ENCODE assay signal across 9 cellular contexts in the genomic region with DNA sequence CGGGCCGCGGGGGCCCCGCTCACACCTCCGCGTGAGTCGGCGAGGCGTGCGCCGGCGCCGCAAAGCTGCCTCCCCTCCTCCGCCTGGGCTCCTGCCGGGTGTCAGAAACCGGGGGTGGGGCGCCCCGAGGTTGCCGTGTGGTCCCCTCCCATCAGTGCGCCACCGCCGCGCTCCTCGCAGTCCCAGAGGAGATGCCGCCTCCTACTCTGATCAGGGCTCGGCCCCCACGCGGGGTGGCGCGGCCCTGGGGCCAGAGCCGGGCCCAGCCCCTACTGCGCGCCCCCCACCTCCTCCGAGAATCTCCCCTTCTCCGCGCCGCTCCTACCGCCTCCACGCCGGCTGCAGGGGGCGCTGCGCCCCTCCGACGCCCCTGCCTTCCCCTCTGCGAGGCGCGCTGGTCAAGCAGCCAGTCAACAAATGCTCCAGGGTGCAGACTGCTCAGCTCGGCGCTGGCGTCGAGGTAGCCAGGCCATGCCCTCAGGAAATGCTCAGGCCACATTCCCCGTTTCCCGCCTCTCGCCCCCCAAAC. TPM values are rescaled to one million over a fixed set of nuclear protein-coding genes. Genes with fewer than 3 reads are reported as not detected.
DNase-seq lines count a peak whose midpoint lies in the region; ATAC-seq and TF ChIP-seq lines count a peak whose summit lies in the region.
"Had no signal": no experiment of that assay in that cellular context is flagged by ENCODE, and none has a peak within 500 bp of the region (broad histone marks: within the 10 kb centered on the region; RNA-seq: fewer than 3 reads in every experiment).

No MANE protein-coding gene starts in this region.

- H3K36me3 Mint-ChIP-seq in neural progenitor cell, result no peaks in the 10 kb centered on the region

- peak; percentile 37; the same call in 1 of the 2 replicates for TF ChIP-seq CTCF in VCaP (conservative IDR thresholded peaks at IDR 0.05)
- peak; percentile 78 for TF ChIP-seq CTCF in neural progenitor cell (IDR thresholded peaks at IDR 0.05)

- H3K9me3 Mint-ChIP-seq in neural progenitor cell, result no peaks in the 10 kb centered on the region

- H4K20me1 ChIP-seq in neural progenitor cell (ENCODE audit: low read depth), result peaks cover 44% of the 10 kb centered on the region

- POLR2A ChIA-PET in HEK293T (lab: Yijun Ruan, JAX), result interaction anchor here (1.2 to 2.0 kb wide), 3 partner anchors 80 to 145 kb away, joined by 3 to 7 read pairs (median 5); a partner anchor contains a TSS

- in situ Hi-C loops in ACHN (cut with HindIII; ENCODE audit: low pct_ligation_motif_present, low pct_unique_long_range_greater_than_20kb, low sequenced_read_pairs), result no loop called here

- no peaks in the 10 kb centered on the region for H3K9me3 ChIP-seq in neural progenitor cell (ENCODE audit: low read depth)

- no peak for ATAC-seq in GM19035 (IDR thresholded peaks at IDR 0.05; ENCODE audit: unreplicated experiment)

- H3K4me3 ChIP-seq in neural progenitor cell, result peak overlapping the region; percentile 42

- H3K27me3 ChIP-seq in neural progenitor cell, result peaks cover 40% of the 10 kb centered on the region

- peaks cover 11% of the 10 kb centered on the region for H3K27me3 Mint-ChIP-seq in neural progenitor cell (ENCODE audit: insufficient read depth, low read depth)

- peak overlapping the region; percentile 76 for H3K4me3 Mint-ChIP-seq in neural progenitor cell

- no peaks in the 10 kb centered on the region for H3K36me3 ChIP-seq in neural progenitor cell

- no peaks in the 10 kb centered on the region for H3K79me2 ChIP-seq in neural progenitor cell (ENCODE audit: low read depth)

- H3K9ac ChIP-seq in neural progenitor cell, result no peak overlapping the region

- no peak overlapping the region for H2AFZ ChIP-seq in neural progenitor cell (replicated peaks)

- DNase-seq in ACHN (peak; percentile 8), HEK293T (ENCODE audit: extremely low spot score) (peak; percentile 71), ecto neural progenitor cell (ENCODE audit: low spot score) (peak; percentile 80), neural progenitor cell (ENCODE audit: low spot score) (peak; percentile 76), cortex of kidney (lab: John Stamatoyannopoulos, UW) (no peak), NCI-H446 treated with DMSO at 0.1 percent for 48 hours (lab: John Stamatoyannopoulos, UW) (no peak)

- H3K4me1 Mint-ChIP-seq in neural progenitor cell, result peaks cover 7% of the 10 kb centered on the region

- no peak overlapping the region for H3K27ac Mint-ChIP-seq in neural progenitor cell

- peaks cover 12% of the 10 kb centered on the region for H3F3A ChIP-seq in neural progenitor cell (ENCODE audit: low read depth)

- CTCF ChIA-PET in HEK293T (lab: Yijun Ruan, JAX), result interaction anchor here (0.7 to 2.1 kb wide), 6 partner anchors 12 to 77 kb away, joined by 3 to 10 read pairs (median 4); a partner anchor contains a TSS

- H3K4me1 ChIP-seq in neural progenitor cell, result no peaks in the 10 kb centered on the region

- peak overlapping the region; percentile 76 for H3K4me2 ChIP-seq in neural progenitor cell

- peak overlapping the region; percentile 76 for H3K27ac ChIP-seq in VCaP
- H3K27ac ChIP-seq in neural progenitor cell, result no peak overlapping the region
- H3K27ac ChIP-seq: epithelial cell of prostate had no signal

TF ChIP-seq in HEK293T, 16 proteins besides CTCF, POLR2A, EP300 and RAD21:
- TF ChIP-seq SP1 (IDR thresholded peaks at IDR 0.05) (no peak), L3MBTL2 (conservative IDR thresholded peaks at IDR 0.05) (peak; percentile 50), CTBP1 (IDR thresholded peaks at IDR 0.05; ENCODE audit: borderline replicate concordance) (0 out of 2 replicates have a peak, but pooled peaks have one; percentile 21), NFRKB (IDR thresholded peaks at IDR 0.05) (no peak)

RNA-seq across cellular contexts. Expression of a gene that starts 0.5 kb away (rescaled TPM):
- total RNA-seq in neural progenitor cell (ENCODE audit: low replicate concordance), result 2.1 and 4.3 TPM in 2 replicates

RNA-seq across cellular contexts. Expression of a gene that starts 12.1 kb away (rescaled TPM):
- total RNA-seq in neural progenitor cell (ENCODE audit: low replicate concordance), result 5.5 and 27.0 TPM in 2 replicates

Comparison
In these comparisons a context has a peak if more than half of its experiments do, and no peak if none do; other contexts are left out.
1. DNase-seq: peak in ACHN (single experiment), HEK293T (single experiment), ecto neural progenitor cell (single experiment) and neural progenitor cell (single experiment); none in cortex of kidney (single experiment) and NCI-H446 treated with DMSO at 0.1 percent for 48 hours (single experiment).